11 cellular contexts compared by ENCODE assay signal in the genomic region with DNA sequence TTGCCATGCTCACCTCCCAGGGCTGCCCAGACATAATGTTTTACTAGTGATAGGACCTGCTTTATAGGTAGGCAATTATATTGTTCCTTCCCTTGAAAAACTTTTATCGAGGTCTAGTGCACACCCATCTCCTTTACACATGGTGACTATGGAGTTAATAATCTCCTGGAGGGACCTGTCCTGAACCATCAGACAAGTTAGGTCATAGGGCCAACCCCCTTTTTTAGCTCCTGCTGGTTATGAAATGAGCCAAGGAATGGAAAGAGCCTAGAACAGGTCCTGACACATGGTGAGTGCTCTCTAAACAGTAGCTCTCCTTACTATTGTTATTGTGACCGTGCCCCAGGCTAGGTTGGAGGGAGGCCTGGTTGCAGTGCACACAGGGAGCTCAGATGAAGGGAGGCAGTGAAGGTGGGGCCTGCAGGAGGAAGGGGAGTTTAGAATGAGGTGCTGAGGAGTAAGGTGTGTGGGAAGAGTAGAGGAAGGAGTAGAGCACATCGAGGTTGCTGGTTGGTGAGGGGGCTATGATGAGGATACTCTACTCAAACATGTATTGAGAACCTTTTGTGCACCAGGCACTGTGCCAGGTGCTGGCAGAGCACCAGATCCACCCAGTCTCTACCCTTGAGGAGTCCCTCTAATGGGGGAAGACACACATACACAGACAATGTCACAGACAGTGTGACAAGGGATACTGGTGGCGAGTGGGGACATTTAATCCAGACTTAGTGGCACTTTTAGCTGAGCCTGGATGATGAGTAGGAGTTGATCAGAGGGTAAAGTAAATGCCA. TPM values are rescaled to one million over a fixed set of nuclear protein-coding genes. Genes with fewer than 3 reads are reported as not detected.
DNase-seq lines count a peak whose midpoint lies in the region; ATAC-seq and TF ChIP-seq lines count a peak whose summit lies in the region.
"Had no signal": no experiment of that assay in that cellular context is flagged by ENCODE, and none has a peak within 500 bp of the region (broad histone marks: within the 10 kb centered on the region; RNA-seq: fewer than 3 reads in every experiment).

No MANE protein-coding gene starts in this region.

- DNase-seq in left ventricle myocardium inferior, result no peak
- no peak for DNase-seq in left ventricle myocardium superior
- peak; percentile 31 for DNase-seq in kidney glomerular epithelial cell (lab: John Stamatoyannopoulos, UW)
- DNase-seq in type B pancreatic cell (ENCODE audit: extremely low spot score, unreplicated experiment), result no peak
- no peak for DNase-seq in COLO829 (ENCODE audit: low spot score)
- DNase-seq: AML-193; head of caudate nucleus; stimulated activated CD4-positive, alpha-beta T cell treated with anti-CD3 and anti-CD28 coated beads, Interleukin-15, amount 100 ng/mL, for 24 hours had no signal

- H3K27ac Mint-ChIP-seq in activated T-helper 17 cell treated with anti-CD3 and anti-CD28 coated beads, Interleukin-2, amount 50 U/mL, for 72 hours, result peak overlapping the region; percentile 91
- H3K27ac Mint-ChIP-seq in type B pancreatic cell, result peak overlapping the region; percentile 65

- H3K27me3 Mint-ChIP-seq in activated T-helper 17 cell treated with anti-CD3 and anti-CD28 coated beads, Interleukin-2, amount 50 U/mL, for 72 hours, result no peaks in the 10 kb centered on the region
- no peaks in the 10 kb centered on the region for H3K27me3 Mint-ChIP-seq in type B pancreatic cell

- peak overlapping the region; percentile 54 for H3K4me3 Mint-ChIP-seq in activated T-helper 17 cell treated with anti-CD3 and anti-CD28 coated beads, Interleukin-2, amount 50 U/mL, for 72 hours
- H3K4me3 Mint-ChIP-seq in type B pancreatic cell, result peak overlapping the region; percentile 4

- peaks cover 76% of the 10 kb centered on the region for H3K4me1 ChIP-seq in left ventricle myocardium inferior

- no peak for TF ChIP-seq CTCF in left ventricle myocardium inferior (IDR thresholded peaks at IDR 0.05; ENCODE audit: borderline replicate concordance)
- TF ChIP-seq CTCF in type B pancreatic cell (conservative IDR thresholded peaks at IDR 0.05), result no peak

- peaks cover 68% of the 10 kb centered on the region for H3K4me1 Mint-ChIP-seq in activated T-helper 17 cell treated with anti-CD3 and anti-CD28 coated beads, Interleukin-2, amount 50 U/mL, for 72 hours
- peaks cover 68% of the 10 kb centered on the region for H3K4me1 Mint-ChIP-seq in type B pancreatic cell (ENCODE audit: unreplicated experiment)

- no peaks in the 10 kb centered on the region for H3K27me3 ChIP-seq in left ventricle myocardium inferior (ENCODE audit: low read depth)

- H3K27ac ChIP-seq in left ventricle myocardium inferior (replicated peaks), result peak overlapping the region; percentile 14

- peaks cover 24% of the 10 kb centered on the region for H3K36me3 Mint-ChIP-seq in activated T-helper 17 cell treated with anti-CD3 and anti-CD28 coated beads, Interleukin-2, amount 50 U/mL, for 72 hours (ENCODE audit: low read depth)
- H3K36me3 Mint-ChIP-seq in type B pancreatic cell, result peaks cover 12% of the 10 kb centered on the region

- no peaks in the 10 kb centered on the region for H3K9me3 Mint-ChIP-seq in activated T-helper 17 cell treated with anti-CD3 and anti-CD28 coated beads, Interleukin-2, amount 50 U/mL, for 72 hours
- H3K9me3 Mint-ChIP-seq in type B pancreatic cell, result no peaks in the 10 kb centered on the region

- H3K4me3 ChIP-seq in left ventricle myocardium inferior, result no peak overlapping the region

- intact Hi-C loops in left ventricle myocardium inferior (cut with micrococcal nuclease), result no loop called here
- intact Hi-C loops in left ventricle myocardium superior (cut with micrococcal nuclease), result no loop called here

- no peaks in the 10 kb centered on the region for H3K36me3 ChIP-seq in left ventricle myocardium inferior

- no peaks in the 10 kb centered on the region for H3K9me3 ChIP-seq in left ventricle myocardium inferior (replicated peaks)

- no peak for ATAC-seq in left ventricle myocardium superior
- ATAC-seq in activated T-helper 17 cell treated with anti-CD3 and anti-CD28 coated beads, Interleukin-2, amount 50 U/mL, for 72 hours (replicated peaks), result peak; percentile 1
- ATAC-seq in GM19035 (IDR thresholded peaks at IDR 0.05; ENCODE audit: unreplicated experiment), result no peak
- ATAC-seq in HG03521 (IDR thresholded peaks at IDR 0.05; ENCODE audit: unreplicated experiment), result no peak

RNA-seq across cellular contexts. Expression of gene LMNA, which starts 14.1 kb away (rescaled TPM):
- total RNA-seq in left ventricle myocardium inferior (236 TPM), left ventricle myocardium superior (252 TPM), type B pancreatic cell (ENCODE audit: low replicate concordance) (141 and 400 TPM in 2 replicates)
- 100 to 1,000 TPM; 150 to 338 TPM for total RNA-seq in activated T-helper 17 cell treated with anti-CD3 and anti-CD28 coated beads, Interleukin-2, amount 50 U/mL, for 72 hours

RNA-seq across cellular contexts. Expression of gene MEX3A, which starts 18.1 kb away (rescaled TPM):
- total RNA-seq in left ventricle myocardium inferior (0.16 TPM), left ventricle myocardium superior (0.17 TPM), type B pancreatic cell (ENCODE audit: low replicate concordance) (31.0 and 61.9 TPM in 2 replicates)
- total RNA-seq in activated T-helper 17 cell treated with anti-CD3 and anti-CD28 coated beads, Interleukin-2, amount 50 U/mL, for 72 hours, result under 1 TPM; 0.15 to 0.21 TPM

RNA-seq across cellular contexts. Expression of gene RAB25, which starts 39.4 kb away (rescaled TPM):
- not detected for total RNA-seq in left ventricle myocardium inferior
- not detected for total RNA-seq in left ventricle myocardium superior
- 1 to 10 TPM in 1 of 2 donors, under 1 TPM in 1; 0.43 to 1.2 TPM for total RNA-seq in activated T-helper 17 cell treated with anti-CD3 and anti-CD28 coated beads, Interleukin-2, amount 50 U/mL, for 72 hours
- 97.9 and 294 TPM in 2 replicates for total RNA-seq in type B pancreatic cell (ENCODE audit: low replicate concordance)

RNA-seq across cellular contexts. Expression of gene LAMTOR2, which starts 45.8 kb away (rescaled TPM):
- 55.0 TPM for total RNA-seq in left ventricle myocardium inferior
- 65.6 TPM for total RNA-seq in left ventricle myocardium superior
- total RNA-seq in activated T-helper 17 cell treated with anti-CD3 and anti-CD28 coated beads, Interleukin-2, amount 50 U/mL, for 72 hours, result 10 to 100 TPM; 39.9 to 55.6 TPM
- total RNA-seq in type B pancreatic cell (ENCODE audit: low replicate concordance), result 55.6 and 60.9 TPM in 2 replicates

RNA-seq across cellular contexts. Expression of gene UBQLN4, which starts 46.8 kb away (rescaled TPM):
- total RNA-seq in left ventricle myocardium inferior (29.9 TPM), left ventricle myocardium superior (33.9 TPM), type B pancreatic cell (ENCODE audit: low replicate concordance) (40.3 and 54.5 TPM in 2 replicates)
- 10 to 100 TPM; 31.9 to 36.7 TPM for total RNA-seq in activated T-helper 17 cell treated with anti-CD3 and anti-CD28 coated beads, Interleukin-2, amount 50 U/mL, for 72 hours

Comparison
In these comparisons a context has a peak if more than half of its experiments do, and no peak if none do; other contexts are left out.
1. RNA of gene MEX3A, which starts 18.1 kb away (total RNA-seq): 31.0 to 61.9 TPM in type B pancreatic cell; 0.15 to 0.21 TPM in activated T-helper 17 cell treated with anti-CD3 and anti-CD28 coated beads, Interleukin-2, amount 50 U/mL, for 72 hours, 0.17 TPM in left ventricle myocardium superior (single experiment) and 0.16 TPM in left ventricle myocardium inferior (single experiment); every median in the first group is over 10 times any median in the second.
2. RNA of gene RAB25, which starts 39.4 kb away (total RNA-seq): 97.9 to 294 TPM in type B pancreatic cell; 0.43 to 1.2 TPM in activated T-helper 17 cell treated with anti-CD3 and anti-CD28 coated beads, Interleukin-2, amount 50 U/mL, for 72 hours, not detected in left ventricle myocardium inferior (single experiment) and not detected in left ventricle myocardium superior (single experiment); every median in the first group is over 10 times any median in the second.